In genomic region chr3:109070232-109070631, GRCh38 we compare ENCODE assay signal across 28 cellular contexts. TPM values are rescaled to one million over a fixed set of nuclear protein-coding genes. Genes with fewer than 3 reads are reported as not detected.
"Had no signal": no experiment of that assay in that cellular context is flagged by ENCODE, and none has a peak within 500 bp of the region (broad histone marks: within the 10 kb centered on the region; RNA-seq: fewer than 3 reads in every experiment).

No MANE protein-coding gene starts in this region.

- H3K4me3 Mint-ChIP-seq: activated CD4-positive, alpha-beta memory T cell treated with anti-CD3 and anti-CD28 coated beads, Interleukin-2, amount 10 ng/mL, durations not matched to agents 7 days and 5 days; stimulated activated effector memory CD8-positive, alpha-beta T cell treated with anti-CD3 and anti-CD28 coated beads, Interleukin-12 subunit alpha, Interleukin-12 subunit beta, amount 100 ng/mL, for 72 hours; T-helper 17 cell had no signal

- H3K4me3 ChIP-seq: body of pancreas, cardiac muscle cell, right lobe of liver, skin epidermis, stomach, suprapubic skin, tibial nerve had no signal

- H3K27ac Mint-ChIP-seq: activated CD4-positive, alpha-beta memory T cell treated with anti-CD3 and anti-CD28 coated beads, Interleukin-2, amount 10 ng/mL, durations not matched to agents 7 days and 5 days; stimulated activated effector memory CD8-positive, alpha-beta T cell treated with anti-CD3 and anti-CD28 coated beads, Interleukin-12 subunit alpha, Interleukin-12 subunit beta, amount 100 ng/mL, for 72 hours; T-helper 17 cell had no signal

- H3K4me1 ChIP-seq: parathyroid adenoma, right lobe of liver, suprapubic skin, tibial nerve had no signal

- H3K36me3 ChIP-seq: cardiac muscle cell, right lobe of liver, stomach, suprapubic skin, tibial nerve had no signal

- H2AFZ ChIP-seq: parathyroid adenoma had no signal

- H3K27me3 ChIP-seq: body of pancreas, cardiac muscle cell, right lobe of liver, stomach, suprapubic skin, tibial nerve had no signal

- DNase-seq: activated CD4-positive, alpha-beta memory T cell treated with anti-CD3 and anti-CD28 coated beads, Interleukin-2, amount 10 ng/mL, durations not matched to agents 7 days and 5 days; activated CD4-positive, alpha-beta T cell treated with anti-CD3 and anti-CD28 coated beads for 48 hours; activated gamma-delta T cell; activated naive CD4-positive, alpha-beta T cell treated with anti-CD3 and anti-CD28 coated beads, Interleukin-2, amount 50 U/mL, for 16 hours; activated T-cell treated with anti-CD3 and anti-CD28 coated beads for 4 hours; anterior cingulate cortex; body of pancreas; effector CD8-positive, alpha-beta T cell; foreskin melanocyte; glutamatergic neuron; hippocampal formation; left ventricle myocardium superior; mammary epithelial cell; nucleus accumbens; right lobe of liver; stimulated activated CD4-positive, alpha-beta T cell treated with anti-CD3 and anti-CD28 coated beads, Interleukin-2, amount 100 ng/mL, for 24 hours; stomach; T-helper 17 cell had no signal

- H3K79me2 ChIP-seq: parathyroid adenoma had no signal

- H3K27ac ChIP-seq: body of pancreas, cardiac muscle cell, parathyroid adenoma, right lobe of liver, skin epidermis, stomach, suprapubic skin, tibial nerve had no signal

- H3K9me3 Mint-ChIP-seq: activated CD4-positive, alpha-beta memory T cell treated with anti-CD3 and anti-CD28 coated beads, Interleukin-2, amount 10 ng/mL, durations not matched to agents 7 days and 5 days; stimulated activated effector memory CD8-positive, alpha-beta T cell treated with anti-CD3 and anti-CD28 coated beads, Interleukin-12 subunit alpha, Interleukin-12 subunit beta, amount 100 ng/mL, for 72 hours had no signal

- ATAC-seq: body of pancreas; esophagus mucosa; left ventricle myocardium superior; right lobe of liver; stimulated activated effector memory CD8-positive, alpha-beta T cell treated with anti-CD3 and anti-CD28 coated beads, Interleukin-12 subunit alpha, Interleukin-12 subunit beta, amount 100 ng/mL, for 72 hours; T-helper 17 cell had no signal

- H3K9me3 ChIP-seq: body of pancreas, right lobe of liver, stomach, suprapubic skin, tibial nerve had no signal

- H3K36me3 Mint-ChIP-seq: stimulated activated effector memory CD8-positive, alpha-beta T cell treated with anti-CD3 and anti-CD28 coated beads, Interleukin-12 subunit alpha, Interleukin-12 subunit beta, amount 100 ng/mL, for 72 hours had no signal

RNA-seq across cellular contexts. Expression of gene MORC1, which starts 47.7 kb away (rescaled TPM):
- total RNA-seq: activated CD4-positive, alpha-beta memory T cell treated with anti-CD3 and anti-CD28 coated beads, Interleukin-2, amount 10 ng/mL, durations not matched to agents 7 days and 5 days; body of pancreas; cardiac muscle cell; endothelial cell of umbilical vein; esophagus mucosa; left ventricle myocardium superior; mammary epithelial cell; myocyte; stomach; suprapubic skin had no signal
- polyA plus RNA-seq: cardiac muscle cell, endothelial cell of umbilical vein, mammary epithelial cell, neural cell, stomach had no signal
